In genomic region chr11:64306563-64306875, GRCh38 we compare ENCODE assay signal across 8 cellular contexts. TPM values are rescaled to one million over a fixed set of nuclear protein-coding genes. Genes with fewer than 3 reads are reported as not detected.
DNase-seq lines count a peak whose midpoint lies in the region; ATAC-seq and TF ChIP-seq lines count a peak whose summit lies in the region.

No MANE protein-coding gene starts in this region.

- H3K27me3 Mint-ChIP-seq in CD8-positive, alpha-beta memory T cell: peaks cover 3 to 4% of the 10 kb centered on the region in 2 donors
- H3K27me3 Mint-ChIP-seq in osteocyte (ENCODE audit: unreplicated experiment): no peaks in the 10 kb centered on the region

- POLR2A ChIA-PET in CD8-positive, alpha-beta memory T cell (lab: Charles Lee): no interaction called here
- POLR2A ChIA-PET in RWPE1 (lab: Yijun Ruan, JAX; ENCODE audit: low non-redundant PET): interaction anchor here (1.1 kb wide), 1 partner anchor 35 kb away, joined by 3 read pairs; no protein-coding TSS in a partner anchor

- CTCF ChIA-PET in CD8-positive, alpha-beta memory T cell (lab: Charles Lee): interaction anchor here (0.7 to 4.4 kb wide), 2 partner anchors 11 to 101 kb away, joined by 3 to 34 read pairs; partner anchors contain the start of genes PRDX5 and TRMT112
- CTCF ChIA-PET in RWPE1 (lab: Yijun Ruan, JAX): interaction anchor here (0.6 to 0.9 kb wide), 5 partner anchors 26 to 116 kb away, joined by 3 to 6 read pairs (median 3); no protein-coding TSS in a partner anchor

- H3K4me1 ChIP-seq in CD8-positive, alpha-beta memory T cell (ENCODE audit: insufficient read depth, low read length): peaks cover 20% of the 10 kb centered on the region
- H3K4me1 ChIP-seq in esophagus (ENCODE audit: control insufficient read depth in 2 of 2, insufficient read depth in 2 of 2, low read length in 1 of 2): peaks cover 6 to 17% of the 10 kb centered on the region in 2 donors

- H3K27ac Mint-ChIP-seq in CD8-positive, alpha-beta memory T cell: peak overlapping the region; percentile 83 to 99 (median 96)
- H3K27ac Mint-ChIP-seq in osteocyte (ENCODE audit: unreplicated experiment): peak overlapping the region; percentile 75

- DNase-seq in CD8-positive, alpha-beta memory T cell: no peak
- no peak for DNase-seq in RWPE1 (ENCODE audit: low spot score)
- DNase-seq in osteocyte (ENCODE audit: extremely low spot score, unreplicated experiment): no peak
- no peak for DNase-seq in amniotic stem cell (lab: John Stamatoyannopoulos, UW)
- no peak for DNase-seq in hypothalamus (lab: John Stamatoyannopoulos, UW)
- no peak for DNase-seq in activated effector memory CD4-positive, alpha-beta T cell treated with Interleukin-2 at 50 U/mL for 16 hours

- H3K27me3 ChIP-seq in CD8-positive, alpha-beta memory T cell (ENCODE audit: insufficient read depth, low read length, poor library complexity, severe bottlenecking): peaks cover 5% of the 10 kb centered on the region
- no peaks in the 10 kb centered on the region for H3K27me3 ChIP-seq in esophagus (ENCODE audit: control insufficient read depth in 1 of 2, insufficient read depth in 2 of 2, low read length in 2 of 2)

- H3K36me3 Mint-ChIP-seq in CD8-positive, alpha-beta memory T cell: peaks cover 0 to 22% (median 0%) of the 10 kb centered on the region in 3 donors
- no peaks in the 10 kb centered on the region for H3K36me3 Mint-ChIP-seq in osteocyte (ENCODE audit: unreplicated experiment)

- peak overlapping the region; percentile 81 for H3K4me3 ChIP-seq in CD8-positive, alpha-beta memory T cell (ENCODE audit: low read length)
- peak overlapping the region; percentile 59 to 74 for H3K4me3 ChIP-seq in esophagus (ENCODE audit: low read depth in 1 of 2, low read length in 2 of 2)

- H3K27ac ChIP-seq in CD8-positive, alpha-beta memory T cell (ENCODE audit: low read depth, low read length): peak overlapping the region; percentile 73
- H3K27ac ChIP-seq in RWPE1: peak overlapping the region; percentile 100
- peak overlapping the region; percentile 88 to 94 for H3K27ac ChIP-seq in esophagus (ENCODE audit: low read depth in 2 of 2, low read length in 1 of 2)

- WGBS in esophagus, 2 donors: 19 to 22% methylated on average over 9 of the region's 9 CpGs

- no peaks in the 10 kb centered on the region for H3K9me3 Mint-ChIP-seq in CD8-positive, alpha-beta memory T cell
- H3K9me3 Mint-ChIP-seq in osteocyte (ENCODE audit: unreplicated experiment): no peaks in the 10 kb centered on the region

- no peak for ATAC-seq in HG03378 (IDR thresholded peaks at IDR 0.05; ENCODE audit: unreplicated experiment)

- TF ChIP-seq CTCF in RWPE1 (conservative IDR thresholded peaks at IDR 0.05; ENCODE audit: low read depth) (no peak), osteocyte (IDR thresholded peaks at IDR 0.05) (no peak)

- H3K36me3 ChIP-seq in CD8-positive, alpha-beta memory T cell (ENCODE audit: insufficient read depth, low read length): no peaks in the 10 kb centered on the region
- peaks cover 0 to 7% of the 10 kb centered on the region in 2 donors for H3K36me3 ChIP-seq in esophagus (ENCODE audit: control insufficient read depth in 2 of 2, insufficient read depth in 2 of 2, low read length in 1 of 2)

- H3K9me3 ChIP-seq in CD8-positive, alpha-beta memory T cell (ENCODE audit: low read length): no peaks in the 10 kb centered on the region
- no peaks in the 10 kb centered on the region for H3K9me3 ChIP-seq in esophagus (ENCODE audit: control insufficient read depth in 2 of 2, insufficient read depth in 1 of 2, low read depth in 1 of 2, low read length in 1 of 2)

- H3K4me1 Mint-ChIP-seq in CD8-positive, alpha-beta memory T cell: peaks cover 21 to 38% (median 21%) of the 10 kb centered on the region in 3 donors
- H3K4me1 Mint-ChIP-seq in osteocyte (ENCODE audit: unreplicated experiment): peaks cover 18% of the 10 kb centered on the region

- peak overlapping the region; percentile 91 to 100 (median 96) for H3K4me3 Mint-ChIP-seq in CD8-positive, alpha-beta memory T cell
- peak overlapping the region; percentile 91 for H3K4me3 Mint-ChIP-seq in osteocyte (ENCODE audit: unreplicated experiment)

RNA-seq across cellular contexts. Expression of gene ESRRA, which starts 1.2 kb away (rescaled TPM):
- 10 to 100 TPM; 52.2 to 54.3 TPM for total RNA-seq in CD8-positive, alpha-beta memory T cell
- polyA plus RNA-seq in CD8-positive, alpha-beta memory T cell: 11.9 TPM
- 10 to 100 TPM; 63.7 to 85.4 TPM for polyA plus RNA-seq in esophagus
- total RNA-seq in osteocyte: 32.7 and 37.4 TPM in 2 replicates

RNA-seq across cellular contexts. Expression of gene CATSPERZ, which starts 6.4 kb away (rescaled TPM):
- total RNA-seq in CD8-positive, alpha-beta memory T cell: not detected
- not detected for polyA plus RNA-seq in CD8-positive, alpha-beta memory T cell
- polyA plus RNA-seq in esophagus: under 1 TPM; 0.37 to 0.39 TPM
- not detected in 2 replicates for total RNA-seq in osteocyte

RNA-seq across cellular contexts. Expression of gene TRMT112, which starts 10.8 kb away (rescaled TPM):
- total RNA-seq in CD8-positive, alpha-beta memory T cell: 100 to 1,000 TPM; 327 to 332 TPM
- polyA plus RNA-seq in CD8-positive, alpha-beta memory T cell: 467 TPM
- 100 to 1,000 TPM; 201 to 211 TPM for polyA plus RNA-seq in esophagus
- 159 and 174 TPM in 2 replicates for total RNA-seq in osteocyte

RNA-seq across cellular contexts. Expression of gene PRDX5, which starts 11.4 kb away (rescaled TPM):
- total RNA-seq in CD8-positive, alpha-beta memory T cell: 100 to 1,000 TPM; 114 to 126 TPM
- polyA plus RNA-seq in CD8-positive, alpha-beta memory T cell: 170 TPM
- polyA plus RNA-seq in esophagus: 100 to 1,000 TPM; 442 to 808 TPM
- 215 and 217 TPM in 2 replicates for total RNA-seq in osteocyte

RNA-seq across cellular contexts. Expression of gene KCNK4, which starts 15.4 kb away (rescaled TPM):
- total RNA-seq in CD8-positive, alpha-beta memory T cell: not detected
- polyA plus RNA-seq in CD8-positive, alpha-beta memory T cell: not detected
- polyA plus RNA-seq in esophagus: not detected
- 0.39 and 0.43 TPM in 2 replicates for total RNA-seq in osteocyte
